Comparison of ENCODE assay signal across 15 cellular contexts in genomic region chr10:131041361-131041916, GRCh38.
"Had no signal": no experiment of that assay in that cellular context is flagged by ENCODE, and none has a peak within 500 bp of the region (broad histone marks: within the 10 kb centered on the region; RNA-seq: fewer than 3 reads in every experiment).

No MANE protein-coding gene starts in this region.

- H3K4me3 ChIP-seq: esophagus squamous epithelium, mucosa of descending colon, ovary had no signal

- ATAC-seq: activated CD4-positive, CD25-positive, alpha-beta regulatory T cell treated with anti-CD3 and anti-CD28 coated beads, Interleukin-2, amount 50 U/mL, for 24 hours; left ventricle myocardium superior; mucosa of descending colon; naive thymus-derived CD4-positive, alpha-beta T cell; stimulated activated memory B cell treated with anti-CD40 and anti-IgM and Interleukin-4, amounts not matched to agents 10 μg/mL and 1 μg/mL and 100 μg/mL, for 72 hours had no signal

- DNase-seq: activated CD4-positive, alpha-beta T cell treated with anti-CD3 and anti-CD28 coated beads, Interleukin-2, amount 50 U/mL, for 1 hour; activated naive CD4-positive, alpha-beta T cell; activated naive CD8-positive, alpha-beta T cell treated with anti-CD3 and anti-CD28 coated beads, Interleukin-2, amount 10 ng/mL, durations not matched to agents 7 days and 5 days; activated T-cell treated with anti-CD3 and anti-CD28 coated beads for 4 hours; central memory CD4-positive, alpha-beta T cell; effector CD8-positive, alpha-beta T cell; esophagus squamous epithelium; hippocampal formation; left ventricle myocardium superior; mucosa of descending colon; naive thymus-derived CD4-positive, alpha-beta T cell; ovary; stimulated activated CD4-positive, alpha-beta T cell treated with anti-CD3 and anti-CD28 coated beads, Interleukin-12 subunit alpha, Interleukin-12 subunit beta, amount 100 ng/mL, for 4 hours had no signal

- H3K27ac ChIP-seq: esophagus squamous epithelium, ovary had no signal

- H3K27me3 ChIP-seq: ovary had no signal

- H3K4me1 ChIP-seq: esophagus squamous epithelium had no signal

- H3K9me3 ChIP-seq: esophagus squamous epithelium, ovary had no signal

- H3K36me3 ChIP-seq: esophagus squamous epithelium, ovary had no signal
